ENCODE assay signal across 31 cellular contexts in genomic region chr16:46887524-46887854, GRCh38. TPM values are rescaled to one million over a fixed set of nuclear protein-coding genes. Genes with fewer than 3 reads are reported as not detected.
A peak's percentile ranks its signal among the peaks of the same experiment; 100 is the strongest.
DNase-seq lines count a peak whose midpoint lies in the region; ATAC-seq, FAIRE-seq and TF ChIP-seq lines count a peak whose summit lies in the region.
"Had no signal": no experiment of that assay in that cellular context is flagged by ENCODE, and none has a peak within 500 bp of the region (broad histone marks: within the 10 kb centered on the region; RNA-seq: fewer than 3 reads in every experiment).

No MANE protein-coding gene starts in this region.

- H2AFZ ChIP-seq in astrocyte (ENCODE audit: low read depth, low read length) (no peak overlapping the region), HepG2 (ENCODE audit: low read length) (no peak overlapping the region)

- POLR2A ChIA-PET in HepG2 (lab: Yijun Ruan, JAX), result interaction anchor here (3.2 to 11.8 kb wide), 5 partner anchors 8 to 33 kb away, joined by 21 to 306 read pairs (median 133); no protein-coding TSS in a partner anchor

- no peak overlapping the region for H3K9ac ChIP-seq in astrocyte (ENCODE audit: low read length)
- H3K9ac ChIP-seq in HepG2 (ENCODE audit: insufficient read depth, low read depth, low read length), result peak overlapping the region; percentile 89; the same call in 1 of the 2 replicates

- H4K20me1 ChIP-seq in astrocyte (ENCODE audit: insufficient read depth, low read length), result peaks cover 38% of the 10 kb centered on the region
- peaks cover 63% of the 10 kb centered on the region for H4K20me1 ChIP-seq in HepG2 (ENCODE audit: insufficient read depth, low read length)

- no TSS peak for BruUV-seq in HepG2 (replicated peaks; lab: Mats Ljungman, UMichigan)

- ATAC-seq in HepG2 (no peak), HG03565 (IDR thresholded peaks at IDR 0.05; ENCODE audit: unreplicated experiment) (no peak), HG03095 (IDR thresholded peaks at IDR 0.05; ENCODE audit: unreplicated experiment) (no peak)
- ATAC-seq: heart left ventricle, left cardiac atrium, Right ventricle myocardium inferior, upper lobe of right lung had no signal

- H3K4me3 Mint-ChIP-seq in astrocyte (ENCODE audit: unreplicated experiment) (peak overlapping the region; percentile 50), nephron progenitor cell (no peak overlapping the region)
- H3K4me3 Mint-ChIP-seq: activated T-helper 1 cell treated with anti-CD3 and anti-CD28 coated beads, Interleukin-12 subunit alpha, Interleukin-12 subunit beta, Interleukin-2, Interleukin-4 antibody, amounts not matched to agents 30 ng/mL and 10 ng/mL and 1 ng/mL, durations not matched to agents 14 hours and 24 hours and 36 hours; B cell; central memory CD8-positive, alpha-beta T cell had no signal

- no peaks in the 10 kb centered on the region for H3K27me3 ChIP-seq in astrocyte (ENCODE audit: insufficient read depth, low read length)
- H3K27me3 ChIP-seq in HepG2 (ENCODE audit: control insufficient read depth in 1 of 2, insufficient read depth in 2 of 2, low read length in 2 of 2), result no peaks in the 10 kb centered on the region; a peak in 1 of 5 replicates
- H3K27me3 ChIP-seq in stomach, result no peaks in the 10 kb centered on the region
- H3K27me3 ChIP-seq: heart left ventricle, right atrium auricular region, upper lobe of right lung had no signal

- CTCF ChIA-PET in HepG2 (lab: Yijun Ruan, JAX; ENCODE audit: low intra/inter-chr PET ratio, low total read pairs), result no interaction called here

- no peaks in the 10 kb centered on the region for H3K36me3 ChIP-seq in astrocyte (ENCODE audit: insufficient read depth, low read length)
- H3K36me3 ChIP-seq in HepG2 (replicated peaks in 1 of 2; ENCODE audit: control insufficient read depth in 1 of 2, insufficient read depth in 2 of 2, low read length in 2 of 2), result peaks cover 10 to 47% of the 10 kb centered on the region in 2 experiments
- H3K36me3 ChIP-seq in stomach, result no peaks in the 10 kb centered on the region
- H3K36me3 ChIP-seq: heart left ventricle, right atrium auricular region, upper lobe of right lung had no signal

- TF ChIP-seq RAD21 in HepG2 (CRISPR knock-in tag; IDR thresholded peaks at IDR 0.05), result no peak

- FAIRE-seq in astrocyte (lab: Jason Lieb, UNC), result no peak
- peak; percentile 58 for FAIRE-seq in HepG2 (lab: Jason Lieb, UNC)
- FAIRE-seq: endothelial cell of umbilical vein had no signal

- H3K4me1 Mint-ChIP-seq in astrocyte (ENCODE audit: low read depth, unreplicated experiment) (peaks cover 22% of the 10 kb centered on the region), nephron progenitor cell (peaks cover 57% of the 10 kb centered on the region)

- H3K79me2 ChIP-seq in astrocyte (ENCODE audit: insufficient read depth, low read length) (peaks cover 48% of the 10 kb centered on the region), HepG2 (ENCODE audit: insufficient read depth, low read length) (peaks cover 83% of the 10 kb centered on the region)

- 4% methylated on average over 2 of the region's 2 CpGs for WGBS in HepG2 (ENCODE audit: low lambda C conversion rate)
- 25 to 42% (median 30%) methylated on average over 2 of the region's 2 CpGs for WGBS in stomach, 5 donors

- DNase-seq in COLO668 (lab: John Stamatoyannopoulos, UW; ENCODE audit: unreplicated experiment) (peak; percentile 10), astrocyte (ENCODE audit: low read depth) (no peak), HepG2 (ENCODE audit: low spot score) (peak; percentile 76), stomach (peak; percentile 60), mucosa of gallbladder (ENCODE audit: low spot score) (no peak), nephron progenitor cell (no peak)
- DNase-seq: activated naive CD4-positive, alpha-beta T cell treated with anti-CD3 and anti-CD28 coated beads, Interleukin-2, amount 50 U/mL, for 16 hours; aorta; Caco-2; DMS79; H7; heart left ventricle; left cardiac atrium; mesenchymal stem cell; NCI-H1105 treated with DMSO at 0.1 percent for 48 hours; NCI-H2029 treated with DMSO at 0.1 percent for 48 hours; NCI-H345; NCI-H82; stimulated activated CD4-positive, alpha-beta T cell treated with anti-CD3 and anti-CD28 coated beads, Interleukin-12 subunit alpha, Interleukin-12 subunit beta, amount 100 ng/mL, for 4 hours; stimulated activated naive CD4-positive, alpha-beta T cell treated with Interleukin-2 at 50 U/mL for 16 hours; upper lobe of right lung had no signal

- H3K4me1 ChIP-seq in astrocyte (ENCODE audit: insufficient read depth, low read length), result peaks cover 24% of the 10 kb centered on the region
- peaks cover 82% of the 10 kb centered on the region for H3K4me1 ChIP-seq in HepG2 (ENCODE audit: insufficient read depth, low read length)
- H3K4me1 ChIP-seq in stomach, result peaks cover 35 to 65% (median 58%) of the 10 kb centered on the region in 4 donors

- peak overlapping the region; percentile 69 for H3K27ac Mint-ChIP-seq in astrocyte (ENCODE audit: unreplicated experiment)
- no peak overlapping the region for H3K27ac Mint-ChIP-seq in nephron progenitor cell
- H3K27ac Mint-ChIP-seq: activated T-helper 1 cell treated with anti-CD3 and anti-CD28 coated beads, Interleukin-12 subunit alpha, Interleukin-12 subunit beta, Interleukin-2, Interleukin-4 antibody, amounts not matched to agents 30 ng/mL and 10 ng/mL and 1 ng/mL, durations not matched to agents 14 hours and 24 hours and 36 hours had no signal

- no peaks in the 10 kb centered on the region for H3K9me3 Mint-ChIP-seq in astrocyte (ENCODE audit: unreplicated experiment)
- H3K9me3 Mint-ChIP-seq in nephron progenitor cell, result peaks cover 5% of the 10 kb centered on the region
- H3K9me3 Mint-ChIP-seq: activated T-helper 1 cell treated with anti-CD3 and anti-CD28 coated beads, Interleukin-12 subunit alpha, Interleukin-12 subunit beta, Interleukin-2, Interleukin-4 antibody, amounts not matched to agents 30 ng/mL and 10 ng/mL and 1 ng/mL, durations not matched to agents 14 hours and 24 hours and 36 hours; central memory CD8-positive, alpha-beta T cell; IgD-negative memory B cell had no signal

- H3K36me3 Mint-ChIP-seq in astrocyte (ENCODE audit: low read depth, unreplicated experiment) (peaks cover 6% of the 10 kb centered on the region), nephron progenitor cell (ENCODE audit: low read depth) (peaks cover 18% of the 10 kb centered on the region)

- H3K4me3 ChIP-seq in astrocyte (ENCODE audit: insufficient read depth, low read depth, low read length) (no peak overlapping the region), HepG2 (replicated peaks in 1 of 3; ENCODE audit: insufficient read depth in 1 of 3, low read depth in 2 of 3, low read length in 3 of 3) (peak overlapping the region; percentile 87 to 99 (median 99)), stomach (peak overlapping the region in 3 of 4 donors; percentile 78 to 98 (median 96))
- H3K4me3 ChIP-seq: heart left ventricle, right atrium auricular region, upper lobe of right lung had no signal

- TF ChIP-seq POLR2A in HepG2 (IDR thresholded peaks at IDR 0.05; ENCODE audit: insufficient read depth in 1 of 2, low read depth in 2 of 2, low read length in 2 of 2) (no peak), stomach (IDR thresholded peaks at IDR 0.05) (no peak)

- no peaks in the 10 kb centered on the region for H3K9me3 ChIP-seq in astrocyte (ENCODE audit: insufficient read depth, low read depth, low read length)
- H3K9me3 ChIP-seq in HepG2 (ENCODE audit: low read length), result no peaks in the 10 kb centered on the region
- no peaks in the 10 kb centered on the region for H3K9me3 ChIP-seq in stomach
- H3K9me3 ChIP-seq: Caco-2, heart left ventricle, right atrium auricular region, upper lobe of right lung had no signal

- H3K27ac ChIP-seq in astrocyte (ENCODE audit: low read depth, low read length) (no peak overlapping the region), HepG2 (ENCODE audit: extremely low read length, insufficient read depth, low read length) (peak overlapping the region; percentile 70), stomach (peak overlapping the region; percentile 82 to 96 (median 87))
- H3K27ac ChIP-seq: heart left ventricle, right atrium auricular region, upper lobe of right lung, VCaP had no signal

- intact Hi-C loops in HepG2 (cut with micrococcal nuclease; ENCODE audit: unreplicated experiment) (loop anchor here (2.0 kb wide), 1 partner anchor 33 kb away; no protein-coding TSS in a partner anchor), stomach (cut with DNase I; ENCODE audit: low total_unique reads) (no loop called here)

- TF ChIP-seq EP300 in HepG2 (IDR thresholded peaks at IDR 0.05; ENCODE audit: low read depth in 2 of 2, low read length in 2 of 2) (0 out of 4 replicates have a peak, but pooled peaks of 1 of the 2 experiments have one; percentile 18), HepG2 (CRISPR knock-in tag; IDR thresholded peaks at IDR 0.05; ENCODE audit: borderline replicate concordance) (no peak), stomach (IDR thresholded peaks at IDR 0.05) (no peak)

- in situ Hi-C loops in HepG2 (cut with HindIII; ENCODE audit: extremely low pct_ligation_motif_present, low pct_unique_long_range_greater_than_20kb), result no loop called here

- H3K27me3 Mint-ChIP-seq in astrocyte (ENCODE audit: low read depth, unreplicated experiment) (no peaks in the 10 kb centered on the region), nephron progenitor cell (ENCODE audit: low read depth, poor library complexity) (peaks cover 8% of the 10 kb centered on the region)
- H3K27me3 Mint-ChIP-seq: B cell had no signal

- H3K4me2 ChIP-seq in astrocyte (ENCODE audit: low read length) (no peak overlapping the region), HepG2 (ENCODE audit: low read depth, low read length) (peak overlapping the region; percentile 76)

- no peak for TF ChIP-seq CTCF in astrocyte (IDR thresholded peaks at IDR 0.05; ENCODE audit: insufficient read depth, low read depth, low read length)
- no peak for TF ChIP-seq CTCF in HepG2 (CRISPR knock-in tag; IDR thresholded peaks at IDR 0.05)
- no peak for TF ChIP-seq CTCF in stomach (IDR thresholded peaks at IDR 0.05)
- TF ChIP-seq CTCF in nephron progenitor cell (IDR thresholded peaks at IDR 0.05), result no peak

RNA-seq across cellular contexts. Expression of gene GPT2, which starts 3.3 kb away (rescaled TPM):
- total RNA-seq in astrocyte (70.2 and 75.7 TPM in 2 replicates), HepG2 (2016; rRNA removed; fragmentation: Illumina TruSeq; extraction: Trizol) (130 and 138 TPM in 2 replicates), stomach (100 to 1,000 TPM in 1 of 5 donors, 10 to 100 TPM in 4; 29.2 to 167 (median 50.2) TPM), mucosa of gallbladder (44.7 TPM)
- total RNA-seq in HepG2 (2016; cell fraction: cytosol; rRNA removed; fragmentation: Illumina TruSeq; extraction: Trizol; ENCODE audit: low read depth), result 22.1 and 23.2 TPM in 2 replicates
- total RNA-seq in HepG2 (2016; cell fraction: insoluble cytoplasmic fraction; rRNA removed; fragmentation: Illumina TruSeq; extraction: Trizol), result 114 and 146 TPM in 2 replicates
- 63.0 and 65.0 TPM in 2 replicates for total RNA-seq in HepG2 (2016; cell fraction: membrane; rRNA removed; fragmentation: Illumina TruSeq; extraction: Trizol)
- 59.4 and 71.5 TPM in 2 replicates for total RNA-seq in HepG2 (2016; cell fraction: nucleus; rRNA removed; fragmentation: Illumina TruSeq; extraction: Trizol)
- polyA plus RNA-seq in HepG2 (2011; rRNA removed) (267 and 269 TPM in 2 replicates), stomach (10 to 100 TPM; 63.3 to 75.3 (median 69.7) TPM)
- polyA plus RNA-seq in HepG2 (2011; cell fraction: cytosol; rRNA removed), result 182 and 277 TPM in 2 replicates
- 334 and 385 TPM in 2 replicates for polyA plus RNA-seq in HepG2 (2011; cell fraction: nucleus; rRNA removed)
- 220 and 249 TPM in 2 replicates for polyA plus RNA-seq in HepG2 (2012)
- 21.5 and 27.7 TPM in 2 replicates for polyA plus RNA-seq in HepG2 (2016; cell fraction: cytosol; fragmentation: Illumina TruSeq; extraction: Trizol; ENCODE audit: low read depth)
- polyA plus RNA-seq in HepG2 (2016; cell fraction: insoluble cytoplasmic fraction; fragmentation: Illumina TruSeq; extraction: Trizol; ENCODE audit: low read depth), result 122 and 156 TPM in 2 replicates
- 42.5 and 45.9 TPM in 2 replicates for polyA plus RNA-seq in HepG2 (2016; cell fraction: membrane; fragmentation: Illumina TruSeq; extraction: Trizol; ENCODE audit: low read depth)
- polyA plus RNA-seq in HepG2 (2016; cell fraction: nucleus; fragmentation: Illumina TruSeq; extraction: Trizol; ENCODE audit: insufficient read depth, low read depth), result 148 and 163 TPM in 2 replicates
- 33.0 and 786 TPM in 2 replicates for polyA minus RNA-seq in HepG2 (2011; rRNA and poly(A)+ RNA removed; ENCODE audit: low replicate concordance)
- 198 TPM in 2 replicates for polyA minus RNA-seq in HepG2 (2011; cell fraction: cytosol; rRNA and poly(A)+ RNA removed)
- polyA minus RNA-seq in HepG2 (2011; cell fraction: nucleus; rRNA and poly(A)+ RNA removed), result 79.2 and 86.4 TPM in 2 replicates

RNA-seq across cellular contexts. Expression of gene C16orf87, which starts 56.5 kb away (rescaled TPM):
- total RNA-seq in astrocyte (20.5 and 25.0 TPM in 2 replicates), HepG2 (2016; rRNA removed; fragmentation: Illumina TruSeq; extraction: Trizol) (19.5 and 27.6 TPM in 2 replicates), stomach (10 to 100 TPM in 2 of 5 donors, 1 to 10 TPM in 2, not detected in 1; 1.3 to 16.2 (median 8.4) TPM), mucosa of gallbladder (8.3 TPM)
- 12.4 and 15.0 TPM in 2 replicates for total RNA-seq in HepG2 (2016; cell fraction: cytosol; rRNA removed; fragmentation: Illumina TruSeq; extraction: Trizol; ENCODE audit: low read depth)
- total RNA-seq in HepG2 (2016; cell fraction: insoluble cytoplasmic fraction; rRNA removed; fragmentation: Illumina TruSeq; extraction: Trizol), result 20.6 and 26.6 TPM in 2 replicates
- total RNA-seq in HepG2 (2016; cell fraction: membrane; rRNA removed; fragmentation: Illumina TruSeq; extraction: Trizol), result 21.9 and 26.0 TPM in 2 replicates
- 10.7 and 12.4 TPM in 2 replicates for total RNA-seq in HepG2 (2016; cell fraction: nucleus; rRNA removed; fragmentation: Illumina TruSeq; extraction: Trizol)
- polyA plus RNA-seq in HepG2 (2011; rRNA removed) (5.7 and 8.6 TPM in 2 replicates), stomach (1 to 10 TPM; 2.7 to 3.9 (median 3.7) TPM)
- 4.2 and 5.6 TPM in 2 replicates for polyA plus RNA-seq in HepG2 (2011; cell fraction: cytosol; rRNA removed)
- polyA plus RNA-seq in HepG2 (2011; cell fraction: nucleus; rRNA removed), result 2.1 and 3.9 TPM in 2 replicates
- polyA plus RNA-seq in HepG2 (2012), result 12.9 and 18.1 TPM in 2 replicates
- polyA plus RNA-seq in HepG2 (2016; cell fraction: cytosol; fragmentation: Illumina TruSeq; extraction: Trizol; ENCODE audit: low read depth), result 8.5 and 11.4 TPM in 2 replicates
- 31.9 and 33.4 TPM in 2 replicates for polyA plus RNA-seq in HepG2 (2016; cell fraction: insoluble cytoplasmic fraction; fragmentation: Illumina TruSeq; extraction: Trizol; ENCODE audit: low read depth)
- 14.6 and 16.7 TPM in 2 replicates for polyA plus RNA-seq in HepG2 (2016; cell fraction: membrane; fragmentation: Illumina TruSeq; extraction: Trizol; ENCODE audit: low read depth)
- polyA plus RNA-seq in HepG2 (2016; cell fraction: nucleus; fragmentation: Illumina TruSeq; extraction: Trizol; ENCODE audit: insufficient read depth, low read depth), result 17.0 and 18.6 TPM in 2 replicates
- 3.1 and 4.3 TPM in 2 replicates for polyA minus RNA-seq in HepG2 (2011; rRNA and poly(A)+ RNA removed; ENCODE audit: low replicate concordance)
- 5.7 and 6.3 TPM in 2 replicates for polyA minus RNA-seq in HepG2 (2011; cell fraction: cytosol; rRNA and poly(A)+ RNA removed)
- polyA minus RNA-seq in HepG2 (2011; cell fraction: nucleus; rRNA and poly(A)+ RNA removed), result 10.3 and 11.4 TPM in 2 replicates

Comparison
In these comparisons a context has a peak if more than half of its experiments do, and no peak if none do; other contexts are left out.
1. DNase-seq: peak in COLO668 (single experiment), HepG2 (single experiment) and stomach (single experiment); none in astrocyte (single experiment), mucosa of gallbladder (single experiment) and nephron progenitor cell (single experiment).